ENCODE assay signal across 8 cellular contexts in the genomic region with DNA sequence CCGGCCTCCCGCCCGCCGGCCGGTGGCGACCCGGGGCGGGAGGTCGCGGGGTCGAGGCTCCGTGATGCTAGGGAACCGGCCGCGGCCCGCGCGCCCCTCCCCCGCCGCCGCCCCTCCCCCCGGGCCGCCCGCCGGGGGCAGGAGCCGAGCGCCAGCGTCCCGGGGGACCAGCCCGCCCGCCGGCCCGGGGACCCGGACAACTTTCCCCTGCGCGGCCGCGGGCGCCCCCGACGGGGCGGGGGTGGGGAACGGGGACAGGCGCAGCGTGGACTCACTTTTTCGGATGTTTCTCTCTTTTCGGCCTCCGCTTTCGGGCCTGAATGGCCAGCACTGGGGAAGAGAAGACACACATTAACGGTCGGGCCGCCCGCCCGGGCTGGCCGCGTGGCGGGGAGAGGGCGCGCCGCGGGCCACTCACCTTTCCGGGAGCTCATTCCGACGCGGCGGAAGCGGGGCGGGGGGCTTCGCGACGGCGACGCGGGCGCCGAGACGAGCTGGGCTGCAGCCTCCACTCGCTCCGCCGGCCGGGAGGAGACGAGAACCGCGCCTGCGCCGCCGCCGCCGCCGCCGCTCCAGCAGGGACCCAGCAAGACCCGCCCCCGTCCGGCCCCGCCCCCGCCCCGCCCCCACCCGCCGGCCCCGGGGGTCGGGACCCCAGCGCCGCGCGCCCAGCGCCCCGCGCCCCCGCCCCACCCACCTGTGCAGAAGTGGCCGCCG.
DNase-seq lines count a peak whose midpoint lies in the region; ATAC-seq, FAIRE-seq and TF ChIP-seq lines count a peak whose summit lies in the region.

A gene (minus strand): TSS at position 549 of the 717 bp plus-strand sequence.

- no peaks in the 10 kb centered on the region for H3K27me3 ChIP-seq in neuron (ENCODE audit: insufficient read depth, low read length)
- no peaks in the 10 kb centered on the region for H3K27me3 ChIP-seq in stomach smooth muscle (ENCODE audit: control insufficient read depth in 1 of 2, insufficient read depth in 2 of 2, low read length in 2 of 2)

- peak within 1 kb of the TSS; percentile 87 for H2AFZ ChIP-seq in neuron (ENCODE audit: low read depth, low read length)

- peak; percentile 9 for DNase-seq in CMK (ENCODE audit: low read depth)
- peak; percentile 43 for DNase-seq in RCC 7860 (ENCODE audit: low spot score)
- DNase-seq in activated effector memory CD4-positive, alpha-beta T cell treated with anti-CD3 and anti-CD28 coated beads, Interleukin-2, amount 50 U/mL, for 16 hours = peak; percentile 91
- DNase-seq in foreskin fibroblast = peak; percentile 51 to 89

- H3K36me3 ChIP-seq in neuron (ENCODE audit: insufficient read depth, low read length) = no peaks in the 10 kb centered on the region
- H3K36me3 ChIP-seq in stomach smooth muscle (ENCODE audit: control insufficient read depth in 2 of 2, insufficient read depth in 2 of 2, low read length in 2 of 2) = no peaks in the 10 kb centered on the region

- ATAC-seq in GM19328 (IDR thresholded peaks at IDR 0.05; ENCODE audit: unreplicated experiment) (peak; percentile 82), HG03520 (IDR thresholded peaks at IDR 0.05; ENCODE audit: unreplicated experiment) (peak; percentile 66)

- H3K9ac ChIP-seq in stomach smooth muscle (ENCODE audit: low read length in 2 of 2) = peak within 1 kb of the TSS; percentile 55 to 64

- H3K27ac ChIP-seq in stomach smooth muscle (ENCODE audit: low read length) = peak within 1 kb of the TSS; percentile 18

- H3K9me3 ChIP-seq in neuron (ENCODE audit: low read length) = no peaks in the 10 kb centered on the region
- H3K9me3 ChIP-seq in stomach smooth muscle (ENCODE audit: control insufficient read depth in 2 of 2, low read length in 2 of 2) = no peaks in the 10 kb centered on the region

- no peak for FAIRE-seq in RCC 7860 (lab: Jason Lieb, UNC)

- peaks cover 8% of the 10 kb centered on the region for H3K4me1 ChIP-seq in neuron (ENCODE audit: insufficient read depth, low read length)
- peaks cover 11% of the 10 kb centered on the region for H3K4me1 ChIP-seq in stomach smooth muscle (ENCODE audit: control insufficient read depth, insufficient read depth, low read length)

- no peak for TF ChIP-seq CTCF in foreskin fibroblast (IDR thresholded peaks at IDR 0.05; ENCODE audit: low read depth, low read length)

- H3K4me3 ChIP-seq in foreskin fibroblast (ENCODE audit: low read depth in 1 of 2, low read length in 2 of 2) (peak within 1 kb of the TSS; percentile 79 to 90), neuron (ENCODE audit: low read length) (peak within 1 kb of the TSS; percentile 70), stomach smooth muscle (ENCODE audit: low read length in 2 of 2) (peak within 1 kb of the TSS; percentile 78 to 84)

Comparison
In these comparisons a context has a peak if more than half of its experiments do, and no peak if none do; other contexts are left out.
1. Peak in every context shown above with its lines: DNase-seq, ATAC-seq, H3K4me3 ChIP-seq and H3K27ac ChIP-seq.
2. DNase-seq: peak in every context shown above with its lines; median percentile 91 in activated effector memory CD4-positive, alpha-beta T cell treated with anti-CD3 and anti-CD28 coated beads, Interleukin-2, amount 50 U/mL, for 16 hours; 70 in foreskin fibroblast; 43 in RCC 7860; 9 in CMK.